Comparison of ENCODE assay signal across 14 cellular contexts in genomic region chr10:1172256-1172975, GRCh38.
"Had no signal": no experiment of that assay in that cellular context is flagged by ENCODE, and none has a peak within 500 bp of the region (broad histone marks: within the 10 kb centered on the region; RNA-seq: fewer than 3 reads in every experiment).

No MANE protein-coding gene starts in this region.

- H3K4me2 ChIP-seq: smooth muscle cell had no signal

- H3K4me3 ChIP-seq: body of pancreas, esophagus muscularis mucosa, smooth muscle cell, stomach, thoracic aorta had no signal

- ATAC-seq: body of pancreas had no signal

- H3K36me3 ChIP-seq: esophagus muscularis mucosa, stomach, thoracic aorta had no signal

- H3K4me1 ChIP-seq: body of pancreas, esophagus muscularis mucosa, stomach had no signal

- H3K27ac ChIP-seq: body of pancreas, esophagus muscularis mucosa, stomach, thoracic aorta had no signal

- H3K27me3 ChIP-seq: body of pancreas had no signal

- H3K9me3 ChIP-seq: body of pancreas, esophagus muscularis mucosa, stomach, thoracic aorta had no signal

- DNase-seq: activated CD4-positive, alpha-beta T cell treated with anti-CD3 and anti-CD28 coated beads, Interleukin-2, amount 10 ng/mL, durations not matched to agents 7 days and 5 days; activated CD4-positive, CD25-positive, alpha-beta regulatory T cell; activated CD8-positive, alpha-beta memory T cell treated with anti-CD3 and anti-CD28 coated beads, Interleukin-2, amount 50 U/mL, for 48 hours; activated gamma-delta T cell treated with Interleukin-2 at 50 U/mL for 16 hours; body of pancreas; cortex of kidney; effector CD4-positive, alpha-beta T cell; immature natural killer cell; retina; stomach; T-helper 2 cell had no signal
